ENCODE assay signal across 9 cellular contexts in the genomic region with DNA sequence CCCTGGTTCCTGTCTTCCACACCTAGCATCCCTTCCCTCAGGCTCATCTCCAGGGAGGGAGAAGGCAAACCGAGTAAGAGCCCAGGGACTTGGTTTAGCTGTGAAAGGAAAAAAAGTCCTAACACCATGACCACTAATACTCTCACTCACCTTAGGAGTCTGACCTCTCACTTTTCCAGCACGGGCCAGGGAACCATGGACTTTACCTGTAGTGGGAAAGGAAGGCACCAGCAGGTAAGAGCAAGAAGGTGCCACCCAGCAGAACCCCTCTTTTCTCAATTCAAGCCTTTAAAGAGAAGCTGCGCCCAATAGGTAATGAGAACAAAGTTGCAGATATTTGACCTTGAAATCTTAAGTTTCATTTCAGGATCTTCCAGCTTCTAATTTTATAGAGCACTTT. TPM values are rescaled to one million over a fixed set of nuclear protein-coding genes. Genes with fewer than 3 reads are reported as not detected.
DNase-seq lines count a peak whose midpoint lies in the region; ATAC-seq and TF ChIP-seq lines count a peak whose summit lies in the region.
"Had no signal": no experiment of that assay in that cellular context is flagged by ENCODE, and none has a peak within 500 bp of the region (broad histone marks: within the 10 kb centered on the region; RNA-seq: fewer than 3 reads in every experiment).

No MANE protein-coding gene starts in this region.

- no peak for DNase-seq in T-helper 2 cell treated with Interferon-gamma antibody and Interleukin-4, amounts not matched to agents 5 μg/mL and 100 μg/mL, for 36 hours (ENCODE audit: low spot score)
- DNase-seq in T-helper 2 cell = no peak
- no peak for DNase-seq in activated CD8-positive, alpha-beta T cell treated with anti-CD3 and anti-CD28 coated beads, Interleukin-2, amount 10 ng/mL, durations not matched to agents 7 days and 5 days
- DNase-seq in stimulated activated naive CD8-positive, alpha-beta T cell treated with anti-CD3 and anti-CD28 coated beads, Interleukin-15, amount 100 ng/mL, for 72 hours = no peak
- no peak for DNase-seq in lower leg skin (ENCODE audit: low spot score in 2 of 2)
- DNase-seq: ACHN had no signal

- POLR2A ChIA-PET in activated CD8-positive, alpha-beta T cell treated with anti-CD3 and anti-CD28 coated beads, Interleukin-2, amount 10 ng/mL, durations not matched to agents 7 days and 5 days (lab: Charles Lee) = interaction anchor here (0.5 to 2.9 kb wide), 9 partner anchors 9 to 247 kb away, joined by 3 to 31 read pairs (median 7); partner anchors contain the start of genes ARL2, SAC3D1, SYVN1 and TM7SF2

- H3K4me3 ChIP-seq in iPS-18c (ENCODE audit: insufficient read depth, low read depth, low read length) (peak overlapping the region; percentile 90), lower leg skin (ENCODE audit: low read depth, poor library complexity, severe bottlenecking) (no peak overlapping the region)

- ATAC-seq in activated CD8-positive, alpha-beta T cell treated with anti-CD3 and anti-CD28 coated beads, Interleukin-2, amount 10 ng/mL, durations not matched to agents 7 days and 5 days = no peak
- no peak for ATAC-seq in stimulated activated naive CD8-positive, alpha-beta T cell treated with anti-CD3 and anti-CD28 coated beads, Interleukin-15, amount 100 ng/mL, for 72 hours
- ATAC-seq in HG02981 (IDR thresholded peaks at IDR 0.05; ENCODE audit: unreplicated experiment) (no peak), HG02798 (IDR thresholded peaks at IDR 0.05; ENCODE audit: poor library complexity, unreplicated experiment) (no peak)

- CTCF ChIA-PET in activated CD8-positive, alpha-beta T cell treated with anti-CD3 and anti-CD28 coated beads, Interleukin-2, amount 10 ng/mL, durations not matched to agents 7 days and 5 days (lab: Charles Lee) = interaction anchor here (0.8 to 3.5 kb wide), 10 partner anchors 9 to 342 kb away, joined by 3 to 56 read pairs (median 4); partner anchors contain the start of genes ARL2, CAPN1, SAC3D1 and TM7SF2

- peaks cover 46% of the 10 kb centered on the region for H3K36me3 Mint-ChIP-seq in T-helper 2 cell treated with Interferon-gamma antibody and Interleukin-4, amounts not matched to agents 5 μg/mL and 100 μg/mL, for 36 hours (ENCODE audit: low read depth)
- H3K36me3 Mint-ChIP-seq in activated CD8-positive, alpha-beta T cell treated with anti-CD3 and anti-CD28 coated beads, Interleukin-2, amount 10 ng/mL, durations not matched to agents 7 days and 5 days (ENCODE audit: low read depth) = peaks cover 63% of the 10 kb centered on the region

- H3K4me1 Mint-ChIP-seq in T-helper 2 cell treated with Interferon-gamma antibody and Interleukin-4, amounts not matched to agents 5 μg/mL and 100 μg/mL, for 36 hours (ENCODE audit: low read depth) = peaks cover 30% of the 10 kb centered on the region
- H3K4me1 Mint-ChIP-seq in activated CD8-positive, alpha-beta T cell treated with anti-CD3 and anti-CD28 coated beads, Interleukin-2, amount 10 ng/mL, durations not matched to agents 7 days and 5 days (ENCODE audit: low read depth) = peaks cover 57% of the 10 kb centered on the region
- H3K4me1 Mint-ChIP-seq in stimulated activated naive CD8-positive, alpha-beta T cell treated with anti-CD3 and anti-CD28 coated beads, Interleukin-15, amount 100 ng/mL, for 72 hours = peaks cover 80% of the 10 kb centered on the region

- peak overlapping the region; percentile 99 for H3K27ac Mint-ChIP-seq in T-helper 2 cell treated with Interferon-gamma antibody and Interleukin-4, amounts not matched to agents 5 μg/mL and 100 μg/mL, for 36 hours
- peak overlapping the region; percentile 99 for H3K27ac Mint-ChIP-seq in activated CD8-positive, alpha-beta T cell treated with anti-CD3 and anti-CD28 coated beads, Interleukin-2, amount 10 ng/mL, durations not matched to agents 7 days and 5 days
- H3K27ac Mint-ChIP-seq in stimulated activated naive CD8-positive, alpha-beta T cell treated with anti-CD3 and anti-CD28 coated beads, Interleukin-15, amount 100 ng/mL, for 72 hours = peak overlapping the region; percentile 99

- no peaks in the 10 kb centered on the region for H3K9me3 Mint-ChIP-seq in T-helper 2 cell treated with Interferon-gamma antibody and Interleukin-4, amounts not matched to agents 5 μg/mL and 100 μg/mL, for 36 hours
- no peaks in the 10 kb centered on the region for H3K9me3 Mint-ChIP-seq in activated CD8-positive, alpha-beta T cell treated with anti-CD3 and anti-CD28 coated beads, Interleukin-2, amount 10 ng/mL, durations not matched to agents 7 days and 5 days (ENCODE audit: insufficient read depth)
- no peaks in the 10 kb centered on the region for H3K9me3 Mint-ChIP-seq in stimulated activated naive CD8-positive, alpha-beta T cell treated with anti-CD3 and anti-CD28 coated beads, Interleukin-15, amount 100 ng/mL, for 72 hours

- WGBS in lower leg skin, 2 donors = 76 to 83% methylated on average over 3 of the region's 3 CpGs

- H3K9me3 ChIP-seq in iPS-18c (ENCODE audit: control insufficient read depth, insufficient read depth, low read length) = no peaks in the 10 kb centered on the region

- TF ChIP-seq CTCF in lower leg skin (IDR thresholded peaks at IDR 0.05) = no peak

- peak overlapping the region; percentile 99 for H3K4me3 Mint-ChIP-seq in T-helper 2 cell treated with Interferon-gamma antibody and Interleukin-4, amounts not matched to agents 5 μg/mL and 100 μg/mL, for 36 hours
- peak overlapping the region; percentile 100 for H3K4me3 Mint-ChIP-seq in activated CD8-positive, alpha-beta T cell treated with anti-CD3 and anti-CD28 coated beads, Interleukin-2, amount 10 ng/mL, durations not matched to agents 7 days and 5 days
- H3K4me3 Mint-ChIP-seq in stimulated activated naive CD8-positive, alpha-beta T cell treated with anti-CD3 and anti-CD28 coated beads, Interleukin-15, amount 100 ng/mL, for 72 hours = peak overlapping the region; percentile 94 to 100

- H3K27me3 Mint-ChIP-seq in T-helper 2 cell treated with Interferon-gamma antibody and Interleukin-4, amounts not matched to agents 5 μg/mL and 100 μg/mL, for 36 hours (ENCODE audit: low read depth) = no peaks in the 10 kb centered on the region
- H3K27me3 Mint-ChIP-seq in activated CD8-positive, alpha-beta T cell treated with anti-CD3 and anti-CD28 coated beads, Interleukin-2, amount 10 ng/mL, durations not matched to agents 7 days and 5 days (ENCODE audit: low read depth) = no peaks in the 10 kb centered on the region
- H3K27me3 Mint-ChIP-seq in stimulated activated naive CD8-positive, alpha-beta T cell treated with anti-CD3 and anti-CD28 coated beads, Interleukin-15, amount 100 ng/mL, for 72 hours = no peaks in the 10 kb centered on the region

- no peak for TF ChIP-seq POLR2A in lower leg skin (IDR thresholded peaks at IDR 0.05)

- intact Hi-C loops in lower leg skin (cut with DNase I; ENCODE audit: low total_unique reads) = no loop called here

RNA-seq across cellular contexts. Expression of gene FAU, which starts 1.1 kb away (rescaled TPM):
- total RNA-seq in activated CD8-positive, alpha-beta T cell treated with anti-CD3 and anti-CD28 coated beads, Interleukin-2, amount 10 ng/mL, durations not matched to agents 7 days and 5 days = 1,000 to 10,000 TPM in 1 of 2 experiments, 100 to 1,000 TPM in 1; 986 to 1,038 TPM
- total RNA-seq in lower leg skin = 1,000 to 10,000 TPM in 2 of 4 donors, 100 to 1,000 TPM in 2; 574 to 1,562 (median 887) TPM

RNA-seq across cellular contexts. Expression of gene MRPL49, which starts 1.3 kb away (rescaled TPM):
- 10 to 100 TPM; 47.3 to 51.1 TPM for total RNA-seq in activated CD8-positive, alpha-beta T cell treated with anti-CD3 and anti-CD28 coated beads, Interleukin-2, amount 10 ng/mL, durations not matched to agents 7 days and 5 days
- 100 to 1,000 TPM in 1 of 4 donors, 10 to 100 TPM in 3; 61.0 to 107 (median 82.4) TPM for total RNA-seq in lower leg skin

RNA-seq across cellular contexts. Expression of gene ZNHIT2, which starts 3.3 kb away (rescaled TPM):
- 10 to 100 TPM; 11.6 to 12.4 TPM for total RNA-seq in activated CD8-positive, alpha-beta T cell treated with anti-CD3 and anti-CD28 coated beads, Interleukin-2, amount 10 ng/mL, durations not matched to agents 7 days and 5 days
- 10 to 100 TPM; 10.7 to 24.9 (median 17.7) TPM for total RNA-seq in lower leg skin

RNA-seq across cellular contexts. Expression of gene TM7SF2, which starts 9.2 kb away (rescaled TPM):
- 10 to 100 TPM; 25.3 to 26.1 TPM for total RNA-seq in activated CD8-positive, alpha-beta T cell treated with anti-CD3 and anti-CD28 coated beads, Interleukin-2, amount 10 ng/mL, durations not matched to agents 7 days and 5 days
- total RNA-seq in lower leg skin = 100 to 1,000 TPM; 118 to 374 (median 160) TPM

RNA-seq across cellular contexts. Expression of gene SYVN1, which starts 13.5 kb away (rescaled TPM):
- total RNA-seq in activated CD8-positive, alpha-beta T cell treated with anti-CD3 and anti-CD28 coated beads, Interleukin-2, amount 10 ng/mL, durations not matched to agents 7 days and 5 days = 10 to 100 TPM; 28.7 to 33.0 TPM
- 10 to 100 TPM; 21.9 to 60.3 (median 47.8) TPM for total RNA-seq in lower leg skin
